ENCODE assay signal across 9 cellular contexts in genomic region chr10:18214692-18215563, GRCh38.
DNase-seq lines count a peak whose midpoint lies in the region; ATAC-seq, FAIRE-seq and TF ChIP-seq lines count a peak whose summit lies in the region.
"Had no signal": no experiment of that assay in that cellular context is flagged by ENCODE, and none has a peak within 500 bp of the region (broad histone marks: within the 10 kb centered on the region; RNA-seq: fewer than 3 reads in every experiment).

No MANE protein-coding gene starts in this region.

- no TSS peak for BruUV-seq in Calu3 (replicated peaks; lab: Mats Ljungman, UMichigan)

- TF ChIP-seq CTCF in Calu3 (IDR thresholded peaks at IDR 0.05; ENCODE audit: unreplicated experiment) = peak; percentile 57
- peak; percentile 68 for TF ChIP-seq CTCF in bronchial epithelial cell (IDR thresholded peaks at IDR 0.05; ENCODE audit: insufficient read depth, low read length, severe bottlenecking)
- peak; percentile 57 to 80 (median 78) for TF ChIP-seq CTCF in tibial nerve (IDR thresholded peaks at IDR 0.05)

- no peak for TF ChIP-seq POLR2A in tibial nerve (IDR thresholded peaks at IDR 0.05)

- no peak overlapping the region for H3K4me3 Mint-ChIP-seq in Calu3 (ENCODE audit: low read depth, unreplicated experiment)

- H3K27me3 Mint-ChIP-seq in Calu3 (ENCODE audit: unreplicated experiment) = no peaks in the 10 kb centered on the region

- DNase-seq in Calu3 (peak; percentile 44), NCI-H748 (lab: John Stamatoyannopoulos, UW; ENCODE audit: unreplicated experiment) (peak; percentile 38), bronchial epithelial cell (ENCODE audit: low read depth) (peak; percentile 35), kidney tubule cell (ENCODE audit: low spot score) (peak; percentile 57), tibial nerve (ENCODE audit: low spot score in 2 of 2) (peak; percentile 41 to 81), T-helper 9 cell (no peak)

- intact Hi-C loops in Calu3 (cut with micrococcal nuclease; ENCODE audit: unreplicated experiment) = loop anchor here (2.0 to 5.0 kb wide), 2 partner anchors 304 to 608 kb away; no protein-coding TSS in a partner anchor

- WGBS in tibial nerve, 2 donors = 29 to 34% methylated on average over 10 of the region's 10 CpGs

- H3K27me3 ChIP-seq in bronchial epithelial cell (ENCODE audit: control insufficient read depth, insufficient read depth, low read length) (no peaks in the 10 kb centered on the region), tibial nerve (no peaks in the 10 kb centered on the region)

- no peaks in the 10 kb centered on the region for H3K36me3 Mint-ChIP-seq in Calu3 (ENCODE audit: insufficient read depth, unreplicated experiment)

- H3K36me3 ChIP-seq in bronchial epithelial cell (ENCODE audit: control insufficient read depth, insufficient read depth, low read length) = no peaks in the 10 kb centered on the region
- no peaks in the 10 kb centered on the region for H3K36me3 ChIP-seq in tibial nerve

- H3K27ac Mint-ChIP-seq in Calu3 (ENCODE audit: unreplicated experiment) = no peak overlapping the region

- CTCF ChIA-PET in Calu3 (lab: Charles Lee) = no interaction called here

- no peaks in the 10 kb centered on the region for H3K4me1 Mint-ChIP-seq in Calu3 (ENCODE audit: low read depth, unreplicated experiment)

- no peaks in the 10 kb centered on the region for H3K9me3 ChIP-seq in tibial nerve

- H3K9me3 Mint-ChIP-seq in Calu3 (ENCODE audit: low read depth, unreplicated experiment) = no peaks in the 10 kb centered on the region

- no peak overlapping the region for H3K4me3 ChIP-seq in bronchial epithelial cell (ENCODE audit: low read depth, low read length)
- no peak overlapping the region for H3K4me3 ChIP-seq in tibial nerve
- H3K4me3 ChIP-seq: skin epidermis had no signal

- no peak for TF ChIP-seq EP300 in tibial nerve (IDR thresholded peaks at IDR 0.05)

- H3K4me1 ChIP-seq in tibial nerve = no peaks in the 10 kb centered on the region

- no peak for FAIRE-seq in bronchial epithelial cell (lab: Jason Lieb, UNC)

- ATAC-seq in GM19463 (IDR thresholded peaks at IDR 0.05; ENCODE audit: unreplicated experiment) (peak; percentile 71), GM21723 (IDR thresholded peaks at IDR 0.05; ENCODE audit: unreplicated experiment) (no peak)

- H3K27ac ChIP-seq in tibial nerve = no peak overlapping the region
- H3K27ac ChIP-seq: skin epidermis had no signal
